ENCODE assay signal across 12 cellular contexts in genomic region chr1:224696891-224697765, GRCh38.
DNase-seq lines count a peak whose midpoint lies in the region; TF ChIP-seq lines count a peak whose summit lies in the region.
"Had no signal": no experiment of that assay in that cellular context is flagged by ENCODE, and none has a peak within 500 bp of the region (broad histone marks: within the 10 kb centered on the region; RNA-seq: fewer than 3 reads in every experiment).

No MANE protein-coding gene starts in this region.

- H3K27ac ChIP-seq in tibial artery: no peak overlapping the region

- H3K27me3 ChIP-seq in tibial artery: no peaks in the 10 kb centered on the region

- no peaks in the 10 kb centered on the region for H3K4me1 ChIP-seq in tibial artery

- intact Hi-C loops in tibial artery (cut with DNase I; ENCODE audit: low total_unique reads): no loop called here

- no peaks in the 10 kb centered on the region for H3K9me3 ChIP-seq in tibial artery

- no peak for TF ChIP-seq CTCF in tibial artery (IDR thresholded peaks at IDR 0.05)

- DNase-seq in H4 (ENCODE audit: low spot score) (peak; percentile 32), NCI-H226 (peak; percentile 27), epidermal melanocyte (ENCODE audit: insufficient read length, low spot score) (peak; percentile 30), skeletal muscle cell (ENCODE audit: low read depth) (peak; percentile 34), LoVo (ENCODE audit: low spot score) (no peak), tibial artery (no peak), NCI-H2196 treated with DMSO at 0.1 percent for 48 hours (lab: John Stamatoyannopoulos, UW; ENCODE audit: unreplicated experiment) (no peak)
- no peak for DNase-seq in stimulated activated naive CD4-positive, alpha-beta T cell treated with Interleukin-2 at 50 U/mL for 16 hours (lab: John Stamatoyannopoulos, UW)
- DNase-seq: activated B cell treated with CpG ODN at 0.5 μM for 24 hours; activated T-cell treated with anti-CD3 and anti-CD28 coated beads, Interleukin-2, amount 50 U/mL, for 48 hours; NCI-H1048 had no signal

- H3K36me3 ChIP-seq in tibial artery: no peaks in the 10 kb centered on the region

- H3K4me3 ChIP-seq in skeletal muscle cell (ENCODE audit: low read depth, low read length) (no peak overlapping the region), tibial artery (no peak overlapping the region)
- H3K4me3 ChIP-seq: lung had no signal

Comparison
In these comparisons a context has a peak if more than half of its experiments do, and no peak if none do; other contexts are left out.
1. DNase-seq: peak in H4 (single experiment), NCI-H226 (single experiment), epidermal melanocyte (single experiment) and skeletal muscle cell (single experiment); none in LoVo (single experiment), stimulated activated naive CD4-positive, alpha-beta T cell treated with Interleukin-2 at 50 U/mL for 16 hours (single experiment), tibial artery (0 of 2) and NCI-H2196 treated with DMSO at 0.1 percent for 48 hours (single experiment).